8 cellular contexts compared by ENCODE assay signal in genomic region chr17:7014995-7015586, GRCh38. TPM values are rescaled to one million over a fixed set of nuclear protein-coding genes. Genes with fewer than 3 reads are reported as not detected.
DNase-seq lines count a peak whose midpoint lies in the region; ATAC-seq and TF ChIP-seq lines count a peak whose summit lies in the region.

No MANE protein-coding gene starts in this region.

- H3K36me3 ChIP-seq in duodenal mucosa (ENCODE audit: control insufficient read depth in 1 of 2, insufficient read depth in 2 of 2, low read length in 2 of 2) (peaks cover 0 to 5% of the 10 kb centered on the region in 2 donors), subcutaneous abdominal adipose tissue (ENCODE audit: control insufficient read depth in 5 of 5, insufficient read depth in 5 of 5, low read length in 5 of 5) (peaks cover 0 to 14% (median 8%) of the 10 kb centered on the region in 5 donors)

- no peak for TF ChIP-seq CTCF in AG10803 (conservative IDR thresholded peaks at IDR 0.05; ENCODE audit: low read length)

- H3K27me3 ChIP-seq in duodenal mucosa (ENCODE audit: control insufficient read depth in 1 of 2, insufficient read depth in 2 of 2, low read length in 2 of 2) (no peaks in the 10 kb centered on the region), subcutaneous abdominal adipose tissue (ENCODE audit: control insufficient read depth in 5 of 5, insufficient read depth in 4 of 5, low read length in 5 of 5) (no peaks in the 10 kb centered on the region)

- peaks cover 37% of the 10 kb centered on the region for H3K36me3 Mint-ChIP-seq in activated CD4-positive, alpha-beta T cell treated with anti-CD3 and anti-CD28 coated beads, Interleukin-2, amount 10 ng/mL, durations not matched to agents 24 days and 14 days (ENCODE audit: low read depth)
- peaks cover 0 to 12% (median 0%) of the 10 kb centered on the region in 3 donors for H3K36me3 Mint-ChIP-seq in naive thymus-derived CD8-positive, alpha-beta T cell

- no peaks in the 10 kb centered on the region for H3K27me3 Mint-ChIP-seq in activated CD4-positive, alpha-beta T cell treated with anti-CD3 and anti-CD28 coated beads, Interleukin-2, amount 10 ng/mL, durations not matched to agents 24 days and 14 days
- no peaks in the 10 kb centered on the region for H3K27me3 Mint-ChIP-seq in naive thymus-derived CD8-positive, alpha-beta T cell

- no peaks in the 10 kb centered on the region for H3K9me3 ChIP-seq in duodenal mucosa (ENCODE audit: control insufficient read depth in 1 of 2, low read length in 2 of 2)
- no peaks in the 10 kb centered on the region for H3K9me3 ChIP-seq in subcutaneous abdominal adipose tissue (ENCODE audit: control insufficient read depth in 5 of 5, low read length in 5 of 5)

- intact Hi-C loops in activated CD4-positive, alpha-beta T cell treated with anti-CD3 and anti-CD28 coated beads, Interleukin-2, amount 10 ng/mL, durations not matched to agents 24 days and 14 days (cut with micrococcal nuclease), result loop anchor here (1.0 to 10.0 kb wide), 5 partner anchors 8 to 1593 kb away; partner anchors contain the start of genes BCL6B, C17orf100, MED31 and RPAIN

- peaks cover 35 to 44% of the 10 kb centered on the region in 2 donors for H3K4me1 ChIP-seq in duodenal mucosa (ENCODE audit: control insufficient read depth in 1 of 2, insufficient read depth in 2 of 2, low read length in 2 of 2)
- H3K4me1 ChIP-seq in subcutaneous abdominal adipose tissue (ENCODE audit: control insufficient read depth in 5 of 5, insufficient read depth in 5 of 5, low read length in 5 of 5), result peaks cover 18 to 90% (median 77%) of the 10 kb centered on the region in 5 donors

- POLR2A ChIA-PET in naive thymus-derived CD8-positive, alpha-beta T cell (lab: Charles Lee), result interaction anchor here (0.7 to 3.4 kb wide), 11 partner anchors 9 to 228 kb away, joined by 3 to 15 read pairs (median 4); partner anchors contain the start of genes GABARAP, SLC16A11 and SLC16A13

- peak overlapping the region; percentile 98 for H3K27ac Mint-ChIP-seq in activated CD4-positive, alpha-beta T cell treated with anti-CD3 and anti-CD28 coated beads, Interleukin-2, amount 10 ng/mL, durations not matched to agents 24 days and 14 days
- H3K27ac Mint-ChIP-seq in naive thymus-derived CD8-positive, alpha-beta T cell, result peak overlapping the region; percentile 90 to 100 (median 98)

- ATAC-seq in GM19351 (IDR thresholded peaks at IDR 0.05; ENCODE audit: unreplicated experiment) (peak; percentile 11), HG03575 (IDR thresholded peaks at IDR 0.05; ENCODE audit: extremely low read depth, insufficient number of reproducible peaks, low FRiP score, unreplicated experiment) (peak; percentile 9)
- peak; percentile 47 to 51 for ATAC-seq in naive thymus-derived CD8-positive, alpha-beta T cell

- H3K4me3 Mint-ChIP-seq in activated CD4-positive, alpha-beta T cell treated with anti-CD3 and anti-CD28 coated beads, Interleukin-2, amount 10 ng/mL, durations not matched to agents 24 days and 14 days, result peak overlapping the region; percentile 97
- peak overlapping the region; percentile 88 to 99 (median 92) for H3K4me3 Mint-ChIP-seq in naive thymus-derived CD8-positive, alpha-beta T cell

- H3K27ac ChIP-seq in duodenal mucosa (ENCODE audit: low read depth, low read length), result peak overlapping the region; percentile 97
- peak overlapping the region; percentile 99 for H3K27ac ChIP-seq in subcutaneous abdominal adipose tissue (ENCODE audit: low read depth, low read length)

- H3K4me1 Mint-ChIP-seq in activated CD4-positive, alpha-beta T cell treated with anti-CD3 and anti-CD28 coated beads, Interleukin-2, amount 10 ng/mL, durations not matched to agents 24 days and 14 days, result peaks cover 55% of the 10 kb centered on the region
- H3K4me1 Mint-ChIP-seq in naive thymus-derived CD8-positive, alpha-beta T cell, result peaks cover 30 to 84% (median 70%) of the 10 kb centered on the region in 4 donors

- peak overlapping the region; percentile 86 for H3K4me3 ChIP-seq in AG10803 (ENCODE audit: low read length)
- H3K4me3 ChIP-seq in duodenal mucosa (ENCODE audit: low read depth in 1 of 2, low read length in 2 of 2), result peak overlapping the region; percentile 71
- H3K4me3 ChIP-seq in subcutaneous abdominal adipose tissue (ENCODE audit: low read depth in 1 of 5, low read length in 5 of 5), result peak overlapping the region; percentile 59 to 97 (median 78)

- peak; percentile 59 for DNase-seq in AG10803 (ENCODE audit: low read depth)
- peak; percentile 95 for DNase-seq in activated CD4-positive, alpha-beta T cell treated with anti-CD3 and anti-CD28 coated beads, Interleukin-2, amount 10 ng/mL, durations not matched to agents 24 days and 14 days
- DNase-seq in naive thymus-derived CD8-positive, alpha-beta T cell, result peak; percentile 53 to 90 (median 80)
- no peak for DNase-seq in SIG-M5 (lab: John Stamatoyannopoulos, UW)

- H3K9ac ChIP-seq in duodenal mucosa (ENCODE audit: low read depth in 1 of 2, low read length in 2 of 2) (peak overlapping the region; percentile 76 to 87), subcutaneous abdominal adipose tissue (ENCODE audit: low read length in 5 of 5) (peak overlapping the region; percentile 48 to 95 (median 84))

- no peaks in the 10 kb centered on the region for H3K9me3 Mint-ChIP-seq in activated CD4-positive, alpha-beta T cell treated with anti-CD3 and anti-CD28 coated beads, Interleukin-2, amount 10 ng/mL, durations not matched to agents 24 days and 14 days
- H3K9me3 Mint-ChIP-seq in naive thymus-derived CD8-positive, alpha-beta T cell, result no peaks in the 10 kb centered on the region

RNA-seq across cellular contexts. Expression of gene RNASEK, which starts 2.7 kb away (rescaled TPM):
- total RNA-seq in activated CD4-positive, alpha-beta T cell treated with anti-CD3 and anti-CD28 coated beads, Interleukin-2, amount 10 ng/mL, durations not matched to agents 24 days and 14 days, result 128 and 131 TPM in 2 replicates
- 100 to 1,000 TPM; 117 to 120 TPM for total RNA-seq in naive thymus-derived CD8-positive, alpha-beta T cell
- polyA plus RNA-seq in naive thymus-derived CD8-positive, alpha-beta T cell, result 100 to 1,000 TPM; 477 to 597 (median 559) TPM

RNA-seq across cellular contexts. Expression of gene BCL6B, which starts 7.8 kb away (rescaled TPM):
- total RNA-seq in activated CD4-positive, alpha-beta T cell treated with anti-CD3 and anti-CD28 coated beads, Interleukin-2, amount 10 ng/mL, durations not matched to agents 24 days and 14 days, result 0.90 and 0.91 TPM in 2 replicates
- not detected for total RNA-seq in naive thymus-derived CD8-positive, alpha-beta T cell
- not detected for polyA plus RNA-seq in naive thymus-derived CD8-positive, alpha-beta T cell

RNA-seq across cellular contexts. Expression of gene ALOX12, which starts 19.2 kb away (rescaled TPM):
- total RNA-seq in activated CD4-positive, alpha-beta T cell treated with anti-CD3 and anti-CD28 coated beads, Interleukin-2, amount 10 ng/mL, durations not matched to agents 24 days and 14 days, result not detected in 2 replicates
- not detected for total RNA-seq in naive thymus-derived CD8-positive, alpha-beta T cell
- polyA plus RNA-seq in naive thymus-derived CD8-positive, alpha-beta T cell, result under 1 TPM; 0.09 to 0.31 (median 0.12) TPM

RNA-seq across cellular contexts. Expression of gene SLC16A13, which starts 20.7 kb away (rescaled TPM):
- 12.4 and 13.5 TPM in 2 replicates for total RNA-seq in activated CD4-positive, alpha-beta T cell treated with anti-CD3 and anti-CD28 coated beads, Interleukin-2, amount 10 ng/mL, durations not matched to agents 24 days and 14 days
- total RNA-seq in naive thymus-derived CD8-positive, alpha-beta T cell, result 10 to 100 TPM; 11.5 to 14.7 TPM
- polyA plus RNA-seq in naive thymus-derived CD8-positive, alpha-beta T cell, result 1 to 10 TPM in 1 of 3 donors, under 1 TPM in 2; 0.93 to 1.2 (median 0.97) TPM

RNA-seq across cellular contexts. Expression of gene SLC16A11, which starts 28.8 kb away (rescaled TPM):
- 0.16 and 0.40 TPM in 2 replicates for total RNA-seq in activated CD4-positive, alpha-beta T cell treated with anti-CD3 and anti-CD28 coated beads, Interleukin-2, amount 10 ng/mL, durations not matched to agents 24 days and 14 days
- 1 to 10 TPM; 2.8 to 3.5 TPM for total RNA-seq in naive thymus-derived CD8-positive, alpha-beta T cell
- polyA plus RNA-seq in naive thymus-derived CD8-positive, alpha-beta T cell, result 1 to 10 TPM; 2.0 to 2.2 (median 2.0) TPM
